Comparison of ENCODE assay signal across 8 cellular contexts in the genomic region with DNA sequence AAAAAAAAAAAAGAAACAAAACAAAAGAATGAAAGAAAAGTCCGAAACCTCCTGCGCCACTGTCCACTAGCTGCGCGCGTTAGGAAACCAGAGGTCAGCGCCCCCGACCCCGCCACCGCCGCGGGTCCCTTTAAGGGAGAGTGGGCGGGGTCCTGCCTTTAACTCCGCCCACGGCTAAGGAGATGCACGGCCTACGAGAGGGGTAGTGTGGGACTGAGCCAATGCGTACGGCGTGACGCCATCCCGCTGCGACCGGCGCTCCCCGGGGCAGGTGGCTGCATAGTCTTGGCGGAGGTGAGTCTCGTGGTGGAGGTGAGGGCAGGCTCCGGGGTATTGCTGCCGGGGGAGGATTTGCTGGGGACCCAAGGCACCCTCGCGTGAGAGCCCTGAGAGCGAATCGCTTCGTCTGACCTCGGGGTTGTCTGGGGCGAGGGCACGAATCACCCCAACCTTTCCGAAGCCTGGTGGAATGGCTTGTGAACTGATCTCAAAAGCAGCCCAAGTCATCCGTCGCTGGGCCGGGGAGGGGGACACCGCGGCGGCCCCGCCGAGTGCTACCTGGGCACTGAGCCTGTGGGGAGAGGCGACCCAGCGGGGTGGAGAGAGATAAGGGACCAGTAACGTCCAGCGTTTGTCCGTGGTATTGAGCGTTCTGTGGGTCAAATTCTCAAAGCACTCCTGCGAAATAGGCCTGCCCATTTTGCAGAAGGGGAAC. TPM values are rescaled to one million over a fixed set of nuclear protein-coding genes. Genes with fewer than 3 reads are reported as not detected.
DNase-seq lines count a peak whose midpoint lies in the region; ATAC-seq and TF ChIP-seq lines count a peak whose summit lies in the region.

A gene (plus strand): TSS at position 241 of the 715 bp plus-strand sequence. CDS start 1,319 bp downstream, outside the sequence.

- peak within 1 kb of the TSS; percentile 97 for H3K27ac Mint-ChIP-seq in activated naive CD8-positive, alpha-beta T cell
- H3K27ac Mint-ChIP-seq in glutamatergic neuron (ENCODE audit: unreplicated experiment) = peak within 1 kb of the TSS; percentile 90

- H3K36me3 ChIP-seq in osteoblast (ENCODE audit: insufficient read depth, low read length) (peaks cover 11% of the 10 kb centered on the region), thymus (ENCODE audit: control insufficient read depth, insufficient read depth) (no peaks in the 10 kb centered on the region)

- peak within 1 kb of the TSS; percentile 97 for H3K4me2 ChIP-seq in osteoblast (ENCODE audit: insufficient read depth, low read length)

- ATAC-seq in HG02610 (IDR thresholded peaks at IDR 0.05; ENCODE audit: unreplicated experiment) = peak; percentile 100

- H3K4me1 Mint-ChIP-seq in activated naive CD8-positive, alpha-beta T cell (ENCODE audit: low read depth) = peaks cover 22% of the 10 kb centered on the region
- H3K4me1 Mint-ChIP-seq in glutamatergic neuron (ENCODE audit: low read depth, unreplicated experiment) = no peaks in the 10 kb centered on the region

- H3K36me3 Mint-ChIP-seq in activated naive CD8-positive, alpha-beta T cell = peaks cover 6% of the 10 kb centered on the region
- H3K36me3 Mint-ChIP-seq in glutamatergic neuron (ENCODE audit: unreplicated experiment) = no peaks in the 10 kb centered on the region

- H3K79me2 ChIP-seq in osteoblast (ENCODE audit: insufficient read depth, low read length) = peaks cover 21% of the 10 kb centered on the region

- H3K9me3 Mint-ChIP-seq in activated naive CD8-positive, alpha-beta T cell (ENCODE audit: low read depth) = no peaks in the 10 kb centered on the region
- peaks cover 11% of the 10 kb centered on the region for H3K9me3 Mint-ChIP-seq in glutamatergic neuron (ENCODE audit: unreplicated experiment)

- H3K27me3 ChIP-seq in osteoblast (ENCODE audit: insufficient read depth, low read length) (no peaks in the 10 kb centered on the region), thymus (ENCODE audit: control insufficient read depth, insufficient read depth) (no peaks in the 10 kb centered on the region)

- DNase-seq in GM10266 (ENCODE audit: extremely low spot score) (peak; percentile 94), NCI-H1092 treated with DMSO at 0.1 percent for 48 hours (lab: John Stamatoyannopoulos, UW) (peak; percentile 94), SKM-1 treated with dmso at 0.1 percent for 144 hours (lab: John Stamatoyannopoulos, UW; ENCODE audit: unreplicated experiment) (peak; percentile 90), glutamatergic neuron (peak; percentile 92), osteoblast (ENCODE audit: insufficient read length, low spot score, missing footprints) (peak; percentile 100)

- no peaks in the 10 kb centered on the region for H3K27me3 Mint-ChIP-seq in activated naive CD8-positive, alpha-beta T cell
- H3K27me3 Mint-ChIP-seq in glutamatergic neuron (ENCODE audit: unreplicated experiment) = peaks cover 8% of the 10 kb centered on the region

- H3K4me3 ChIP-seq in osteoblast (ENCODE audit: insufficient read depth, low read length) = peak within 1 kb of the TSS; percentile 99
- H3K4me3 ChIP-seq in thymus (ENCODE audit: low read length) = peak within 1 kb of the TSS; percentile 67

- peak within 1 kb of the TSS; percentile 98 for H3K4me3 Mint-ChIP-seq in activated naive CD8-positive, alpha-beta T cell
- H3K4me3 Mint-ChIP-seq in glutamatergic neuron (ENCODE audit: unreplicated experiment) = peak within 1 kb of the TSS; percentile 99

- H3K9me3 ChIP-seq in osteoblast (ENCODE audit: low read depth, low read length) (no peaks in the 10 kb centered on the region), thymus (ENCODE audit: control insufficient read depth) (no peaks in the 10 kb centered on the region)

- no peaks in the 10 kb centered on the region for H3K4me1 ChIP-seq in osteoblast (ENCODE audit: insufficient read depth, low read length)
- no peaks in the 10 kb centered on the region for H3K4me1 ChIP-seq in thymus (ENCODE audit: control insufficient read depth, insufficient read depth, low read length)

- H4K20me1 ChIP-seq in osteoblast (ENCODE audit: insufficient read depth, low read length) = no peaks in the 10 kb centered on the region

- peak within 1 kb of the TSS; percentile 99 for H2AFZ ChIP-seq in osteoblast (ENCODE audit: low read length)

- TF ChIP-seq CTCF in GM10266 (IDR thresholded peaks at IDR 0.05; ENCODE audit: control insufficient read depth, insufficient read depth, low read depth, missing control alignments) (no peak), glutamatergic neuron (IDR thresholded peaks at IDR 0.05; ENCODE audit: partially characterized antibody, unreplicated experiment) (no peak), osteoblast (IDR thresholded peaks at IDR 0.05; ENCODE audit: extremely low read depth, low read depth, low read length) (no peak)

- under 1% methylated on average over 53 of the region's 53 CpGs for WGBS in thymus

- H3K27ac ChIP-seq in osteoblast (ENCODE audit: low read depth, low read length) = peak within 1 kb of the TSS; percentile 86
- peak within 1 kb of the TSS; percentile 72 for H3K27ac ChIP-seq in thymus (ENCODE audit: low read depth)

RNA-seq across cellular contexts. Expression of the gene that starts here (rescaled TPM):
- total RNA-seq in glutamatergic neuron (ENCODE audit: unreplicated experiment) (13.4 TPM), osteoblast (13.0 and 13.4 TPM in 2 replicates)
- 17.1 TPM for polyA plus RNA-seq in thymus

Comparison
In these comparisons a context has a peak if more than half of its experiments do, and no peak if none do; other contexts are left out.
1. Peak in every context shown above with its lines: DNase-seq, ATAC-seq, H3K4me3 ChIP-seq and H3K27ac ChIP-seq.